8 cellular contexts compared by ENCODE assay signal in genomic region chr15:67839929-67840746, GRCh38. TPM values are rescaled to one million over a fixed set of nuclear protein-coding genes. Genes with fewer than 3 reads are reported as not detected.
DNase-seq lines count a peak whose midpoint lies in the region; ATAC-seq, FAIRE-seq and TF ChIP-seq lines count a peak whose summit lies in the region.

Gene RNU6-1, minus strand, starts transcription at chr15:67840045.

- H3K36me3 ChIP-seq in bronchial epithelial cell (ENCODE audit: control insufficient read depth, insufficient read depth, low read length) (no peaks in the 10 kb centered on the region), small intestine (ENCODE audit: control insufficient read depth in 2 of 2, insufficient read depth in 2 of 2, low read length in 2 of 2) (no peaks in the 10 kb centered on the region)

- WGBS in small intestine, 3 donors, result 0 to 1% (median 0%) methylated on average over 62 of the region's 62 CpGs

- H3K27ac ChIP-seq in small intestine (ENCODE audit: low read depth in 1 of 2, low read length in 1 of 2), result peak within 1 kb of the TSS; percentile 75 to 99

- H3K4me3 ChIP-seq in AG04449 (ENCODE audit: low read depth, low read length), result peak within 1 kb of the TSS; percentile 96
- peak within 1 kb of the TSS; percentile 87 for H3K4me3 ChIP-seq in WI38 (ENCODE audit: low read depth, low read length)
- H3K4me3 ChIP-seq in bronchial epithelial cell (ENCODE audit: low read depth, low read length), result peak within 1 kb of the TSS; percentile 93
- H3K4me3 ChIP-seq in small intestine (ENCODE audit: low read depth in 1 of 2, low read length in 2 of 2), result peak within 1 kb of the TSS; percentile 77 to 79

- peaks cover 0 to 7% of the 10 kb centered on the region in 2 donors for H3K4me1 ChIP-seq in small intestine (ENCODE audit: control insufficient read depth in 2 of 2, insufficient read depth in 1 of 2, low read depth in 1 of 2, low read length in 1 of 2)

- no peak for TF ChIP-seq CTCF in AG04449 (IDR thresholded peaks at IDR 0.05; ENCODE audit: insufficient read depth, low read length, missing control alignments)
- no peak for TF ChIP-seq CTCF in WI38 (IDR thresholded peaks at IDR 0.05; ENCODE audit: low read depth, low read length)
- TF ChIP-seq CTCF in bronchial epithelial cell (IDR thresholded peaks at IDR 0.05; ENCODE audit: insufficient read depth, low read length, severe bottlenecking), result no peak

- peak; percentile 82 for ATAC-seq in GM18907 (IDR thresholded peaks at IDR 0.05; ENCODE audit: unreplicated experiment)
- peak; percentile 70 for ATAC-seq in HG03139 (IDR thresholded peaks at IDR 0.05; ENCODE audit: unreplicated experiment)

- peak; percentile 52 for DNase-seq in AG04449 (ENCODE audit: low read depth, low spot score)
- DNase-seq in NCI-H2227 (lab: John Stamatoyannopoulos, UW; ENCODE audit: unreplicated experiment), result peak; percentile 90
- peak; percentile 81 for DNase-seq in bronchial epithelial cell (ENCODE audit: low read depth)
- DNase-seq in iPS-NIHi7 (ENCODE audit: extremely low spot score), result peak; percentile 73
- DNase-seq in small intestine, result peak; percentile 91

- no peaks in the 10 kb centered on the region for H3K9me3 ChIP-seq in small intestine (ENCODE audit: control insufficient read depth, low read depth)

- POLR2A ChIA-PET in AG04449 (lab: Yijun Ruan, JAX), result interaction anchor here (1.2 kb wide), 1 partner anchor 10 kb away, joined by 4 read pairs; no protein-coding TSS in a partner anchor

- no peak for FAIRE-seq in bronchial epithelial cell (lab: Jason Lieb, UNC)
- no peak for FAIRE-seq in small intestine (lab: Jason Lieb, UNC)

- H3K27me3 ChIP-seq in bronchial epithelial cell (ENCODE audit: control insufficient read depth, insufficient read depth, low read length), result peaks cover 9% of the 10 kb centered on the region
- H3K27me3 ChIP-seq in small intestine (ENCODE audit: control insufficient read depth in 2 of 2, insufficient read depth in 2 of 2, low read length in 2 of 2), result peaks cover 0 to 5% of the 10 kb centered on the region in 2 donors

- CTCF ChIA-PET in AG04449 (lab: Yijun Ruan, JAX), result interaction anchor here (0.8 to 5.7 kb wide), 7 partner anchors 9 to 383 kb away, joined by 3 to 149 read pairs (median 9); no protein-coding TSS in a partner anchor

RNA-seq across cellular contexts. Expression of gene RNU6-1, which starts in this region (rescaled TPM):
- not detected in 2 replicates for total RNA-seq in bronchial epithelial cell
- polyA plus RNA-seq in small intestine, result not detected

Comparison
In these comparisons a context has a peak if more than half of its experiments do, and no peak if none do; other contexts are left out.
1. Peak in every context shown above with its lines: DNase-seq, ATAC-seq, H3K4me3 ChIP-seq and H3K27ac ChIP-seq.
2. Peak in DNase-seq and H3K4me3 ChIP-seq in bronchial epithelial cell; RNA of the gene not detected or under 1 TPM.
3. Peak in DNase-seq, H3K4me3 ChIP-seq and H3K27ac ChIP-seq in small intestine; RNA of the gene not detected or under 1 TPM.